Comparison of ENCODE assay signal across 1 cellular context in the genomic region with DNA sequence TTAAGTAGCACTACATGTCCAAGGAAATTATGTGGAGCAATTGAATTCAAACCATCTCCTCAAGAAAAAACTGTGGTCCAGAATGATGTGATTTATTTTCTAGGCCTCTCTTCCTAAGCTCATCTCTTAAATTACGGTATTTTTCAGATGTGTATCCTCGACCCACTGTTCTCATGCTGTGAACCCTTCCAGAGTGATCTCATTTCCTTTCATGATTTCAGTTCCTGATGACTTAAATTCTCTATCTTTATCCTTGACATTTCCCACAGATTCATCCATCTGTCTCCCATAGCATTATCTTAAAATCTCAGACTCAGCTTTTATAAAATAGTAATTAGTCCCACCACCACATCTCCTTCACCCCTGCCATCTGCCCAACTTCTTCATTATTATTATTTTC.
A peak's percentile ranks its signal among the peaks of the same experiment; 100 is the strongest.
TF ChIP-seq lines count a peak whose summit lies in the region.

No MANE protein-coding gene starts in this region.

TF ChIP-seq in GM12878, 131 proteins besides CTCF, POLR2A, EP300 and RAD21 (continued from another document):
- no peak for TF ChIP-seq BCLAF1 (IDR thresholded peaks at IDR 0.05)
- TF ChIP-seq ZNF24 (IDR thresholded peaks at IDR 0.05): no peak
- TF ChIP-seq EED (IDR thresholded peaks at IDR 0.05; ENCODE audit: low read depth): peak; percentile 45; the same call in 1 of the 2 replicates
- TF ChIP-seq CBX3 (IDR thresholded peaks at IDR 0.05; ENCODE audit: borderline replicate concordance, low read depth): no peak
- peak; percentile 37; the same call in 1 of the 2 replicates for TF ChIP-seq CREM (IDR thresholded peaks at IDR 0.05; ENCODE audit: low read depth)
